20 cellular contexts compared by ENCODE assay signal in the genomic region with DNA sequence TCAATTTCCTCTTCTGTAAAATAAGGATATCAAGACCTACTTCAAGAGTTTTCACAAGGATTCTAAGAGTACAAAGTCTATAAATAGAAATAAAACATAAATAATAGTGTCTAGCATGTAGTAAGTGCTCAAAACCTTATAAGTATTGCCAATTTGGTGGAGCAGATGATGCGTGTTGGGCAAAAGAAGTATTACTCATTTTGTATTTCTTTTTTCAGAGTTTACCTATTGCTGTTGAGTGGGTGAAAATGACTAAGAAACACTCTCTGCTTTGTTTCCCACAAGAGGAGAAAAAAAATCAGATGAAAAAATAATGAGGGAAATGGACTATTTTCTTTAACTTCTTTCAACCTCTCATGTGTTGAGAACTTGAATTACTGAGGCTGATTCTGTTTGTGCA.
"Had no signal": no experiment of that assay in that cellular context is flagged by ENCODE, and none has a peak within 500 bp of the region (broad histone marks: within the 10 kb centered on the region; RNA-seq: fewer than 3 reads in every experiment).

No MANE protein-coding gene starts in this region.

- DNase-seq: Karpas-422, KG1, MM.1S, NCI-H1092 treated with DMSO at 0.1 percent for 48 hours, NCI-H1436, NCI-H187, NCI-H2029, NCI-H2081 treated with DMSO at 0.1 percent for 48 hours, NCI-H2171, NCI-H226, NCI-H446, NCI-H510A, NCI-H524 treated with DMSO at 0.1 percent for 48 hours, NCI-H69, NCI-H774, Right ventricle myocardium superior, RPMI8226, SIG-M5 had no signal

- H3K27me3 ChIP-seq: SJSA1 had no signal

- H3K27ac ChIP-seq: SJSA1, SK-N-MC had no signal

- H3K9me3 ChIP-seq: SJSA1 had no signal

- H3K4me3 ChIP-seq: SJSA1, SK-N-MC had no signal

- H3K36me3 ChIP-seq: SJSA1 had no signal
